In the genomic region with DNA sequence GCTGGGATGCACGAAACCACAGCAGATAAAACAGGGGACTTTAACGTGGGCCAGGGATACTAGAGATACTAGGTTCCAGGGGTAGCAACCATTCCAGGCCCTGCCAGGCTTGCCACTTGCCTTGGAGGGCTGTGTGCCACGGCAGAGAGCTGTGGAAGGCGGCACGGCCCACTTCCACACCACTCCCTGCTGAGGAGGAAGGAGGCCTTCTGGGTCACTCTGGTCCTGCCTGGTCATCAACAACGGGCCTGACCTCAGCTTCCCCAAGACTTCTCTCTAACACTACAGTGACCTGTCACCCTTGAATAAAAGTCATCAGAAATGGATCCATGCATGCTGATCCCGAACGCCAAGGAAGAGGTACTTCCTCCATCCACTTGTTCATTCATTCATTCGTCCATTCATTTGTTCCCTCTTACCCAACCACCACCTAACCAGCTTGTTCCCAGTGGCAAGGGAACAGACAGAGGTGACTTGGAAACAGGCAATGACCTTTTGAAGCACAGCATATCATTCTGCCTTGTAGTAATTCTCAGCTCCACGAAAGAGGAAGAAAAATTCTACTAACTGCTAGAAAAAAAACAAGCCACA, we compare ENCODE assay signal across 1 cellular context.
TF ChIP-seq lines count a peak whose summit lies in the region.

No MANE protein-coding gene starts in this region.

TF ChIP-seq in H1, 55 proteins besides CTCF, POLR2A, EP300 and RAD21:
- TF ChIP-seq SUZ12 (IDR thresholded peaks at IDR 0.05; ENCODE audit: low read length) (no peak), KDM4A (IDR thresholded peaks at IDR 0.05; ENCODE audit: low read depth, low read length, severe bottlenecking) (no peak), CHD1 (IDR thresholded peaks at IDR 0.05; ENCODE audit: low read depth, low read length) (no peak), CBX5 (IDR thresholded peaks at IDR 0.05; ENCODE audit: low read depth, low read length) (no peak), SP4 (IDR thresholded peaks at IDR 0.05; ENCODE audit: low read length) (no peak), SIRT6 (IDR thresholded peaks at IDR 0.05; ENCODE audit: low read length) (no peak)
